1 cellular context compared by ENCODE assay signal in the genomic region with DNA sequence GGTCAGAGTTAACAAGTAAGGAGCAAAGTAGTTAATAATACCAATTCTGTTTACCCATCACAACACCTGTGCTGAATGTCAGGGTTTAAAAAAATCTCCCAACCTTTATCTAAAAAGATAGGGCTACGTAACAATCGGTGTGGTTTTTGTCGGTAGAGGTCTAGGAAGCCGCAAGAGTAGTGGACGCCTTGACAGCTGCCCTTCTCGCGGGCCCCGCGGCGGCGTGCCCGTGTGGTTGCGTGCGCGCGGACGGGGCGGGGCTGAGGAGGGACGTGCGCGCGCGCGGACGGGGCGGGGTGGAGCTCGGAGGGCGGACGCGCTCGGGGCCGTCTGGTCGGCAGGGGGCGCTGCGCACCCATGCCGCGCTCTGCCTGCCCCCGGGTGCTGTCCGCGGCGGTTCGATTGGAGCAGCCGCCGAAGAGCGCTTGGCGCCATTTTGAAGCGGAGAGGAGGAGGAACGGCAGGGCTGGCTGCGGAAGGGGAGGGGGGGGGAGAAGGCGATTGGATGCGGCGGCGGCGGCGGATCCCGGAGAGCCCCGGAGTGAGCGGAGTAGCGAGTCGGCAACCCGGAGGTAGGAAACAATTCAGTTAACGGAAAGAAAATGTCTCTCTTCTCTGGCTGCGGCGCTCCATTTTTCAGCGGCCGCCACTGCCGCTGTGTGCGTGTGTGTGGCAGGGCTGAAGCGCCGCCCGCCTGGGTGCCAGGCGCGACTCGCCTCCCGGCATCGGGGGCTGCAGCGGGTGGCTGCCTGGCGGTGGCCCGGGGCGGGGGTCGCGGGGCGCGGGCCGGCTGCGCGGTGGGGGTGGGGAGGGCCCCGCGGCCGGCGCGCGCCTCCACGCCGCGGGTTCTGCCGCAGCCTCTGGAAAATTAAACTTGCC.
TF ChIP-seq lines count a peak whose summit lies in the region.

A gene with protein sequence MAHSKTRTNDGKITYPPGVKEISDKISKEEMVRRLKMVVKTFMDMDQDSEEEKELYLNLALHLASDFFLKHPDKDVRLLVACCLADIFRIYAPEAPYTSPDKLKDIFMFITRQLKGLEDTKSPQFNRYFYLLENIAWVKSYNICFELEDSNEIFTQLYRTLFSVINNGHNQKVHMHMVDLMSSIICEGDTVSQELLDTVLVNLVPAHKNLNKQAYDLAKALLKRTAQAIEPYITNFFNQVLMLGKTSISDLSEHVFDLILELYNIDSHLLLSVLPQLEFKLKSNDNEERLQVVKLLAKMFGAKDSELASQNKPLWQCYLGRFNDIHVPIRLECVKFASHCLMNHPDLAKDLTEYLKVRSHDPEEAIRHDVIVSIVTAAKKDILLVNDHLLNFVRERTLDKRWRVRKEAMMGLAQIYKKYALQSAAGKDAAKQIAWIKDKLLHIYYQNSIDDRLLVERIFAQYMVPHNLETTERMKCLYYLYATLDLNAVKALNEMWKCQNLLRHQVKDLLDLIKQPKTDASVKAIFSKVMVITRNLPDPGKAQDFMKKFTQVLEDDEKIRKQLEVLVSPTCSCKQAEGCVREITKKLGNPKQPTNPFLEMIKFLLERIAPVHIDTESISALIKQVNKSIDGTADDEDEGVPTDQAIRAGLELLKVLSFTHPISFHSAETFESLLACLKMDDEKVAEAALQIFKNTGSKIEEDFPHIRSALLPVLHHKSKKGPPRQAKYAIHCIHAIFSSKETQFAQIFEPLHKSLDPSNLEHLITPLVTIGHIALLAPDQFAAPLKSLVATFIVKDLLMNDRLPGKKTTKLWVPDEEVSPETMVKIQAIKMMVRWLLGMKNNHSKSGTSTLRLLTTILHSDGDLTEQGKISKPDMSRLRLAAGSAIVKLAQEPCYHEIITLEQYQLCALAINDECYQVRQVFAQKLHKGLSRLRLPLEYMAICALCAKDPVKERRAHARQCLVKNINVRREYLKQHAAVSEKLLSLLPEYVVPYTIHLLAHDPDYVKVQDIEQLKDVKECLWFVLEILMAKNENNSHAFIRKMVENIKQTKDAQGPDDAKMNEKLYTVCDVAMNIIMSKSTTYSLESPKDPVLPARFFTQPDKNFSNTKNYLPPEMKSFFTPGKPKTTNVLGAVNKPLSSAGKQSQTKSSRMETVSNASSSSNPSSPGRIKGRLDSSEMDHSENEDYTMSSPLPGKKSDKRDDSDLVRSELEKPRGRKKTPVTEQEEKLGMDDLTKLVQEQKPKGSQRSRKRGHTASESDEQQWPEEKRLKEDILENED (N-terminal part only) (plus strand): TSS at position 431 of the 879 bp plus-strand sequence. CDS start 62,321 bp downstream, outside the sequence.

TF ChIP-seq in HepG2, 621 proteins besides CTCF, POLR2A, EP300 and RAD21 (continued from another document and continues in another):
- TF ChIP-seq, protein P1, sequence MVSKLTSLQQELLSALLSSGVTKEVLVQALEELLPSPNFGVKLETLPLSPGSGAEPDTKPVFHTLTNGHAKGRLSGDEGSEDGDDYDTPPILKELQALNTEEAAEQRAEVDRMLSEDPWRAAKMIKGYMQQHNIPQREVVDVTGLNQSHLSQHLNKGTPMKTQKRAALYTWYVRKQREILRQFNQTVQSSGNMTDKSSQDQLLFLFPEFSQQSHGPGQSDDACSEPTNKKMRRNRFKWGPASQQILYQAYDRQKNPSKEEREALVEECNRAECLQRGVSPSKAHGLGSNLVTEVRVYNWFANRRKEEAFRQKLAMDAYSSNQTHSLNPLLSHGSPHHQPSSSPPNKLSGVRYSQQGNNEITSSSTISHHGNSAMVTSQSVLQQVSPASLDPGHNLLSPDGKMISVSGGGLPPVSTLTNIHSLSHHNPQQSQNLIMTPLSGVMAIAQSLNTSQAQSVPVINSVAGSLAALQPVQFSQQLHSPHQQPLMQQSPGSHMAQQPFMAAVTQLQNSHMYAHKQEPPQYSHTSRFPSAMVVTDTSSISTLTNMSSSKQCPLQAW (CRISPR knock-in tag; IDR thresholded peaks at IDR 0.05): peak; percentile 52; the same call in 1 of the 2 replicates
- no peak for TF ChIP-seq PAWR (CRISPR knock-in tag; IDR thresholded peaks at IDR 0.05; ENCODE audit: borderline replicate concordance)
- no peak for TF ChIP-seq ZNF333 (CRISPR knock-in tag; IDR thresholded peaks at IDR 0.05; ENCODE audit: borderline replicate concordance)
- TF ChIP-seq, protein P2, sequence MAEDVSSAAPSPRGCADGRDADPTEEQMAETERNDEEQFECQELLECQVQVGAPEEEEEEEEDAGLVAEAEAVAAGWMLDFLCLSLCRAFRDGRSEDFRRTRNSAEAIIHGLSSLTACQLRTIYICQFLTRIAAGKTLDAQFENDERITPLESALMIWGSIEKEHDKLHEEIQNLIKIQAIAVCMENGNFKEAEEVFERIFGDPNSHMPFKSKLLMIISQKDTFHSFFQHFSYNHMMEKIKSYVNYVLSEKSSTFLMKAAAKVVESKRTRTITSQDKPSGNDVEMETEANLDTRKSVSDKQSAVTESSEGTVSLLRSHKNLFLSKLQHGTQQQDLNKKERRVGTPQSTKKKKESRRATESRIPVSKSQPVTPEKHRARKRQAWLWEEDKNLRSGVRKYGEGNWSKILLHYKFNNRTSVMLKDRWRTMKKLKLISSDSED (CRISPR knock-in tag; IDR thresholded peaks at IDR 0.05): no peak
- TF ChIP-seq TCF7L2 (IDR thresholded peaks at IDR 0.05; ENCODE audit: low read depth, low read length): no peak
- TF ChIP-seq RAD51 (IDR thresholded peaks at IDR 0.05; ENCODE audit: borderline replicate concordance): no peak
- no peak for TF ChIP-seq SATB2 (CRISPR knock-in tag; IDR thresholded peaks at IDR 0.05)
- TF ChIP-seq GABPB1 (CRISPR knock-in tag; IDR thresholded peaks at IDR 0.05): peak; percentile 73; the same call in 1 of the 2 replicates
- TF ChIP-seq, protein P3, sequence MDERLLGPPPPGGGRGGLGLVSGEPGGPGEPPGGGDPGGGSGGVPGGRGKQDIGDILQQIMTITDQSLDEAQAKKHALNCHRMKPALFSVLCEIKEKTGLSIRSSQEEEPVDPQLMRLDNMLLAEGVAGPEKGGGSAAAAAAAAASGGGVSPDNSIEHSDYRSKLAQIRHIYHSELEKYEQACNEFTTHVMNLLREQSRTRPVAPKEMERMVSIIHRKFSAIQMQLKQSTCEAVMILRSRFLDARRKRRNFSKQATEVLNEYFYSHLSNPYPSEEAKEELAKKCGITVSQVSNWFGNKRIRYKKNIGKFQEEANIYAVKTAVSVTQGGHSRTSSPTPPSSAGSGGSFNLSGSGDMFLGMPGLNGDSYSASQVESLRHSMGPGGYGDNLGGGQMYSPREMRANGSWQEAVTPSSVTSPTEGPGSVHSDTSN (CRISPR knock-in tag; IDR thresholded peaks at IDR 0.05): no peak
- TF ChIP-seq ZNF547 (CRISPR knock-in tag; IDR thresholded peaks at IDR 0.05): 0 out of 2 replicates have a peak, but pooled peaks have one; percentile 36
- TF ChIP-seq PHF5A (CRISPR knock-in tag; IDR thresholded peaks at IDR 0.05; ENCODE audit: low read depth, unreplicated experiment): no peak
- TF ChIP-seq FOXC1 (CRISPR knock-in tag; IDR thresholded peaks at IDR 0.05; ENCODE audit: borderline replicate concordance): 0 out of 2 replicates have a peak, but pooled peaks have one; percentile 64
- TF ChIP-seq, protein P4, sequence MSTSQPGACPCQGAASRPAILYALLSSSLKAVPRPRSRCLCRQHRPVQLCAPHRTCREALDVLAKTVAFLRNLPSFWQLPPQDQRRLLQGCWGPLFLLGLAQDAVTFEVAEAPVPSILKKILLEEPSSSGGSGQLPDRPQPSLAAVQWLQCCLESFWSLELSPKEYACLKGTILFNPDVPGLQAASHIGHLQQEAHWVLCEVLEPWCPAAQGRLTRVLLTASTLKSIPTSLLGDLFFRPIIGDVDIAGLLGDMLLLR (CRISPR knock-in tag; IDR thresholded peaks at IDR 0.05): peak; percentile 85
- no peak for TF ChIP-seq RBM22 (optimal IDR thresholded peaks at IDR 0.05; ENCODE audit: low read length)
- TF ChIP-seq, protein P5, sequence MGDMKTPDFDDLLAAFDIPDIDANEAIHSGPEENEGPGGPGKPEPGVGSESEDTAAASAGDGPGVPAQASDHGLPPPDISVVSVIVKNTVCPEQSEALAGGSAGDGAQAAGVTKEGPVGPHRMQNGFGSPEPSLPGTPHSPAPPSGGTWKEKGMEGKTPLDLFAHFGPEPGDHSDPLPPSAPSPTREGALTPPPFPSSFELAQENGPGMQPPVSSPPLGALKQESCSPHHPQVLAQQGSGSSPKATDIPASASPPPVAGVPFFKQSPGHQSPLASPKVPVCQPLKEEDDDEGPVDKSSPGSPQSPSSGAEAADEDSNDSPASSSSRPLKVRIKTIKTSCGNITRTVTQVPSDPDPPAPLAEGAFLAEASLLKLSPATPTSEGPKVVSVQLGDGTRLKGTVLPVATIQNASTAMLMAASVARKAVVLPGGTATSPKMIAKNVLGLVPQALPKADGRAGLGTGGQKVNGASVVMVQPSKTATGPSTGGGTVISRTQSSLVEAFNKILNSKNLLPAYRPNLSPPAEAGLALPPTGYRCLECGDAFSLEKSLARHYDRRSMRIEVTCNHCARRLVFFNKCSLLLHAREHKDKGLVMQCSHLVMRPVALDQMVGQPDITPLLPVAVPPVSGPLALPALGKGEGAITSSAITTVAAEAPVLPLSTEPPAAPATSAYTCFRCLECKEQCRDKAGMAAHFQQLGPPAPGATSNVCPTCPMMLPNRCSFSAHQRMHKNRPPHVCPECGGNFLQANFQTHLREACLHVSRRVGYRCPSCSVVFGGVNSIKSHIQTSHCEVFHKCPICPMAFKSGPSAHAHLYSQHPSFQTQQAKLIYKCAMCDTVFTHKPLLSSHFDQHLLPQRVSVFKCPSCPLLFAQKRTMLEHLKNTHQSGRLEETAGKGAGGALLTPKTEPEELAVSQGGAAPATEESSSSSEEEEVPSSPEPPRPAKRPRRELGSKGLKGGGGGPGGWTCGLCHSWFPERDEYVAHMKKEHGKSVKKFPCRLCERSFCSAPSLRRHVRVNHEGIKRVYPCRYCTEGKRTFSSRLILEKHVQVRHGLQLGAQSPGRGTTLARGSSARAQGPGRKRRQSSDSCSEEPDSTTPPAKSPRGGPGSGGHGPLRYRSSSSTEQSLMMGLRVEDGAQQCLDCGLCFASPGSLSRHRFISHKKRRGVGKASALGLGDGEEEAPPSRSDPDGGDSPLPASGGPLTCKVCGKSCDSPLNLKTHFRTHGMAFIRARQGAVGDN (CRISPR knock-in tag; IDR thresholded peaks at IDR 0.05): peak; percentile 79
- TF ChIP-seq, protein P6, sequence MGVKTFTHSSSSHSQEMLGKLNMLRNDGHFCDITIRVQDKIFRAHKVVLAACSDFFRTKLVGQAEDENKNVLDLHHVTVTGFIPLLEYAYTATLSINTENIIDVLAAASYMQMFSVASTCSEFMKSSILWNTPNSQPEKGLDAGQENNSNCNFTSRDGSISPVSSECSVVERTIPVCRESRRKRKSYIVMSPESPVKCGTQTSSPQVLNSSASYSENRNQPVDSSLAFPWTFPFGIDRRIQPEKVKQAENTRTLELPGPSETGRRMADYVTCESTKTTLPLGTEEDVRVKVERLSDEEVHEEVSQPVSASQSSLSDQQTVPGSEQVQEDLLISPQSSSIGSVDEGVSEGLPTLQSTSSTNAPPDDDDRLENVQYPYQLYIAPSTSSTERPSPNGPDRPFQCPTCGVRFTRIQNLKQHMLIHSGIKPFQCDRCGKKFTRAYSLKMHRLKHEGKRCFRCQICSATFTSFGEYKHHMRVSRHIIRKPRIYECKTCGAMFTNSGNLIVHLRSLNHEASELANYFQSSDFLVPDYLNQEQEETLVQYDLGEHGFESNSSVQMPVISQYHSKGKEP (CRISPR knock-in tag; IDR thresholded peaks at IDR 0.05): no peak
- TF ChIP-seq, protein P7, sequence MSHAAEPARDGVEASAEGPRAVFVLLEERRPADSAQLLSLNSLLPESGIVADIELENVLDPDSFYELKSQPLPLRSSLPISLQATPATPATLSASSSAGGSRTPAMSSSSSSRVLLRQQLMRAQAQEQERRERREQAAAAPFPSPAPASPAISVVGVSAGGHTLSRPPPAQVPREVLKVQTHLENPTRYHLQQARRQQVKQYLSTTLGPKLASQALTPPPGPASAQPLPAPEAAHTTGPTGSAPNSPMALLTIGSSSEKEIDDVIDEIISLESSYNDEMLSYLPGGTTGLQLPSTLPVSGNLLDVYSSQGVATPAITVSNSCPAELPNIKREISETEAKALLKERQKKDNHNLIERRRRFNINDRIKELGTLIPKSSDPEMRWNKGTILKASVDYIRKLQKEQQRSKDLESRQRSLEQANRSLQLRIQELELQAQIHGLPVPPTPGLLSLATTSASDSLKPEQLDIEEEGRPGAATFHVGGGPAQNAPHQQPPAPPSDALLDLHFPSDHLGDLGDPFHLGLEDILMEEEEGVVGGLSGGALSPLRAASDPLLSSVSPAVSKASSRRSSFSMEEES (CRISPR knock-in tag; IDR thresholded peaks at IDR 0.05): no peak
- no peak for TF ChIP-seq ZNF83 (CRISPR knock-in tag; IDR thresholded peaks at IDR 0.05; ENCODE audit: borderline replicate concordance)
- TF ChIP-seq HOXA3 (CRISPR knock-in tag; IDR thresholded peaks at IDR 0.05): peak; percentile 87
- no peak for TF ChIP-seq JARID2 (CRISPR knock-in tag; IDR thresholded peaks at IDR 0.05; ENCODE audit: insufficient replicate concordance)
- TF ChIP-seq ZBTB38 (CRISPR knock-in tag; IDR thresholded peaks at IDR 0.05): peak; percentile 65; the same call in 1 of the 2 replicates
- peak; percentile 37 for TF ChIP-seq RBM39 (IDR thresholded peaks at IDR 0.05; ENCODE audit: low read depth, low read length, poor library complexity, severe bottlenecking)
- TF ChIP-seq SALL2 (CRISPR knock-in tag; IDR thresholded peaks at IDR 0.05): peak; percentile 97
- no peak for TF ChIP-seq ZNF484 (CRISPR knock-in tag; IDR thresholded peaks at IDR 0.05; ENCODE audit: borderline replicate concordance, low read depth)
- TF ChIP-seq HOXD1 (CRISPR knock-in tag; IDR thresholded peaks at IDR 0.05): no peak
- no peak for TF ChIP-seq ZNF496 (CRISPR knock-in tag; IDR thresholded peaks at IDR 0.05; ENCODE audit: insufficient replicate concordance)
- no peak for TF ChIP-seq KLF15 (CRISPR knock-in tag; IDR thresholded peaks at IDR 0.05; ENCODE audit: borderline replicate concordance)
- TF ChIP-seq, protein P8, sequence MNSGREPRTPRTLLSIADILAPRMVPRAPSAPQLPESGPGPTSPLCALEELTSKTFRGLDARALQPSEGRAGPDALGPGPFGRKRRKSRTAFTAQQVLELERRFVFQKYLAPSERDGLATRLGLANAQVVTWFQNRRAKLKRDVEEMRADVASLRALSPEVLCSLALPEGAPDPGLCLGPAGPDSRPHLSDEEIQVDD (CRISPR knock-in tag; IDR thresholded peaks at IDR 0.05; ENCODE audit: borderline replicate concordance): no peak
- TF ChIP-seq ZNF552 (CRISPR knock-in tag; IDR thresholded peaks at IDR 0.05; ENCODE audit: borderline replicate concordance): no peak
- peak; percentile 81 for TF ChIP-seq ZNF263 (CRISPR knock-in tag; IDR thresholded peaks at IDR 0.05)
